In genomic region chr4:42347076-42347475, GRCh38 we compare ENCODE assay signal across 19 cellular contexts. TPM values are rescaled to one million over a fixed set of nuclear protein-coding genes. Genes with fewer than 3 reads are reported as not detected.
DNase-seq lines count a peak whose midpoint lies in the region; ATAC-seq lines count a peak whose summit lies in the region.
"Had no signal": no experiment of that assay in that cellular context is flagged by ENCODE, and none has a peak within 500 bp of the region (broad histone marks: within the 10 kb centered on the region; RNA-seq: fewer than 3 reads in every experiment).

No MANE protein-coding gene starts in this region.

- peak; percentile 44 for ATAC-seq in Right ventricle myocardium superior (ENCODE audit: poor library complexity)
- ATAC-seq in left ventricle myocardium superior = no peak
- ATAC-seq in stimulated activated effector memory CD8-positive, alpha-beta T cell treated with anti-CD3 and anti-CD28 coated beads, Interleukin-12 subunit alpha, Interleukin-12 subunit beta, amount 100 ng/mL, for 72 hours = peak; percentile 11
- ATAC-seq in GM18511 (IDR thresholded peaks at IDR 0.05; ENCODE audit: unreplicated experiment) = no peak
- ATAC-seq: A549, HCT116 had no signal

- intact Hi-C loops in Right ventricle myocardium superior (cut with DNase I) = no loop called here
- intact Hi-C loops in left ventricle myocardium superior (cut with micrococcal nuclease) = no loop called here

- H3K36me3 Mint-ChIP-seq in stimulated activated effector memory CD8-positive, alpha-beta T cell treated with anti-CD3 and anti-CD28 coated beads, Interleukin-12 subunit alpha, Interleukin-12 subunit beta, amount 100 ng/mL, for 72 hours = no peaks in the 10 kb centered on the region
- H3K36me3 Mint-ChIP-seq: CD4-positive, alpha-beta memory T cell had no signal

- H3K27ac Mint-ChIP-seq in stimulated activated effector memory CD8-positive, alpha-beta T cell treated with anti-CD3 and anti-CD28 coated beads, Interleukin-12 subunit alpha, Interleukin-12 subunit beta, amount 100 ng/mL, for 72 hours = no peak overlapping the region
- H3K27ac Mint-ChIP-seq: CD4-positive, alpha-beta memory T cell; H9 had no signal

- no peaks in the 10 kb centered on the region for H3K27me3 ChIP-seq in MG63

- H3K36me3 ChIP-seq in MG63 = no peaks in the 10 kb centered on the region

- H3K4me1 Mint-ChIP-seq in stimulated activated effector memory CD8-positive, alpha-beta T cell treated with anti-CD3 and anti-CD28 coated beads, Interleukin-12 subunit alpha, Interleukin-12 subunit beta, amount 100 ng/mL, for 72 hours = no peaks in the 10 kb centered on the region
- H3K4me1 Mint-ChIP-seq: CD4-positive, alpha-beta memory T cell had no signal

- no peak overlapping the region for H3K4me3 Mint-ChIP-seq in stimulated activated effector memory CD8-positive, alpha-beta T cell treated with anti-CD3 and anti-CD28 coated beads, Interleukin-12 subunit alpha, Interleukin-12 subunit beta, amount 100 ng/mL, for 72 hours
- H3K4me3 Mint-ChIP-seq: CD4-positive, alpha-beta memory T cell; H9 had no signal

- H3K9me3 Mint-ChIP-seq in stimulated activated effector memory CD8-positive, alpha-beta T cell treated with anti-CD3 and anti-CD28 coated beads, Interleukin-12 subunit alpha, Interleukin-12 subunit beta, amount 100 ng/mL, for 72 hours = no peaks in the 10 kb centered on the region
- H3K9me3 Mint-ChIP-seq: CD4-positive, alpha-beta memory T cell; H9 had no signal

- no peaks in the 10 kb centered on the region for H3K9me3 ChIP-seq in MG63
- H3K9me3 ChIP-seq: A549 had no signal

- H3K4me3 ChIP-seq in MG63 = no peak overlapping the region
- H3K4me3 ChIP-seq: A549 had no signal

- no peak for DNase-seq in Right ventricle myocardium superior
- DNase-seq in left ventricle myocardium superior = no peak
- DNase-seq in MG63 = peak; percentile 7
- DNase-seq in stimulated activated effector memory CD8-positive, alpha-beta T cell treated with anti-CD3 and anti-CD28 coated beads, Interleukin-12 subunit alpha, Interleukin-12 subunit beta, amount 100 ng/mL, for 72 hours (ENCODE audit: low spot score in 2 of 2) = no peak
- no peak for DNase-seq in activated gamma-delta T cell treated with Interleukin-2 at 50 U/mL for 16 hours
- DNase-seq: 8988T; ACHN; AML-193; C1 segment of cervical spinal cord; Calu3; CD4-positive, alpha-beta memory T cell; COR-L47; DMS53; DMS79 treated with DMSO at 0.1 percent for 48 hours; GF-D8; H9 had no signal

RNA-seq across cellular contexts. Expression of gene SHISA3, which starts 50.2 kb away (rescaled TPM):
- total RNA-seq in Right ventricle myocardium superior (6.7 TPM), left ventricle myocardium superior (5.4 TPM)
- total RNA-seq in MG63 (2014; rRNA removed; shearing (Covaris generic); ENCODE audit: low replicate concordance) = 0.47 and 1.6 TPM in 2 replicates
- total RNA-seq: Calu3; CD4-positive, alpha-beta memory T cell had no signal

Comparison
In these comparisons a context has a peak if more than half of its experiments do, and no peak if none do; other contexts are left out.
1. ATAC-seq: peak in Right ventricle myocardium superior (single experiment) and stimulated activated effector memory CD8-positive, alpha-beta T cell treated with anti-CD3 and anti-CD28 coated beads, Interleukin-12 subunit alpha, Interleukin-12 subunit beta, amount 100 ng/mL, for 72 hours (single experiment); none in left ventricle myocardium superior (single experiment) and GM18511 (single experiment).